In the genomic region with DNA sequence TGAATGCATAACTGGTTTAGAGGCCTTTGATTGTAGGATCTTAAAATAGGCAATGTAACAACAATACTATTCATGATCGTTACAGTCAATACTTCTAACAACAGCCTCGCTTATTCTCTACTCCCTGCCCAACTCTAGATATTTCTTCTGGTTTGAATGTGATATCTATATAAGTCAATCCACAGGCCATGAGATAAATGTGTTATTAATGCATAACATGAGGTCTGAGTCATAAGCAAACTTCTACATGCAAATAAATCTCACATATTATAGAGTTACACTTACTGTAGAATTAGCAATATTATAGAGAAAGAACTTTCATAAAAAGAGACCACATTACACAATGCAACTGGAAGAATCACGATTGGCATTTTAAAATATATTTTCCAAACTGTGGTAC, we compare ENCODE assay signal across 1 cellular context.
TF ChIP-seq lines count a peak whose summit lies in the region.

No MANE protein-coding gene starts in this region.

TF ChIP-seq in liver, 16 proteins besides CTCF, POLR2A, EP300 and RAD21 (continued from another document):
- TF ChIP-seq, protein P1, sequence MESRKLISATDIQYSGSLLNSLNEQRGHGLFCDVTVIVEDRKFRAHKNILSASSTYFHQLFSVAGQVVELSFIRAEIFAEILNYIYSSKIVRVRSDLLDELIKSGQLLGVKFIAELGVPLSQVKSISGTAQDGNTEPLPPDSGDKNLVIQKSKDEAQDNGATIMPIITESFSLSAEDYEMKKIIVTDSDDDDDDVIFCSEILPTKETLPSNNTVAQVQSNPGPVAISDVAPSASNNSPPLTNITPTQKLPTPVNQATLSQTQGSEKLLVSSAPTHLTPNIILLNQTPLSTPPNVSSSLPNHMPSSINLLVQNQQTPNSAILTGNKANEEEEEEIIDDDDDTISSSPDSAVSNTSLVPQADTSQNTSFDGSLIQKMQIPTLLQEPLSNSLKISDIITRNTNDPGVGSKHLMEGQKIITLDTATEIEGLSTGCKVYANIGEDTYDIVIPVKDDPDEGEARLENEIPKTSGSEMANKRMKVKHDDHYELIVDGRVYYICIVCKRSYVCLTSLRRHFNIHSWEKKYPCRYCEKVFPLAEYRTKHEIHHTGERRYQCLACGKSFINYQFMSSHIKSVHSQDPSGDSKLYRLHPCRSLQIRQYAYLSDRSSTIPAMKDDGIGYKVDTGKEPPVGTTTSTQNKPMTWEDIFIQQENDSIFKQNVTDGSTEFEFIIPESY (IDR thresholded peaks at IDR 0.05): no peak
- no peak for TF ChIP-seq YY1 (IDR thresholded peaks at IDR 0.05)
